Comparison of ENCODE assay signal across 12 cellular contexts in genomic region chr20:59831024-59831900, GRCh38.
DNase-seq lines count a peak whose midpoint lies in the region; ATAC-seq and TF ChIP-seq lines count a peak whose summit lies in the region.
"Had no signal": no experiment of that assay in that cellular context is flagged by ENCODE, and none has a peak within 500 bp of the region (broad histone marks: within the 10 kb centered on the region; RNA-seq: fewer than 3 reads in every experiment).

No MANE protein-coding gene starts in this region.

- DNase-seq in SIG-M5 treated with dmso at 0.1 percent for 504 hours (lab: John Stamatoyannopoulos, UW; ENCODE audit: unreplicated experiment) (peak; percentile 58), SIG-M5 (lab: John Stamatoyannopoulos, UW) (no peak), NCI-H2196 (lab: John Stamatoyannopoulos, UW; ENCODE audit: unreplicated experiment) (peak; percentile 28), hepatic stellate cell (ENCODE audit: low spot score) (peak; percentile 2), stomach (peak; percentile 44)
- DNase-seq in activated CD4-positive, CD25-positive, alpha-beta regulatory T cell (lab: John Stamatoyannopoulos, UW) = no peak
- DNase-seq: activated T-cell treated with anti-CD3 and anti-CD28 coated beads, Interleukin-2, amount 50 U/mL, for 48 hours; nephron progenitor cell had no signal

- no peaks in the 10 kb centered on the region for H3K9me3 ChIP-seq in stomach

- peaks cover 0 to 46% (median 5%) of the 10 kb centered on the region in 3 donors for H3K27me3 ChIP-seq in stomach

- no peak for TF ChIP-seq EP300 in stomach (IDR thresholded peaks at IDR 0.05)

- H3K36me3 ChIP-seq in stomach = no peaks in the 10 kb centered on the region

- no peak overlapping the region for H3K27ac ChIP-seq in stomach

- intact Hi-C loops in stomach (cut with DNase I; ENCODE audit: low total_unique reads) = no loop called here

- TF ChIP-seq POLR2A in stomach (IDR thresholded peaks at IDR 0.05) = no peak

- no peak overlapping the region for H3K4me3 ChIP-seq in stomach

- peaks cover 6 to 16% (median 9%) of the 10 kb centered on the region in 4 donors for H3K4me1 ChIP-seq in stomach

- 59 to 67% (median 63%) methylated on average over 22 to 23 of the region's 23 CpGs for WGBS in stomach, 5 donors

- TF ChIP-seq CTCF in stomach (IDR thresholded peaks at IDR 0.05) = no peak

- no peak for ATAC-seq in HG03520 (IDR thresholded peaks at IDR 0.05; ENCODE audit: unreplicated experiment)
- ATAC-seq in HG02852 (IDR thresholded peaks at IDR 0.05; ENCODE audit: unreplicated experiment) = no peak
- ATAC-seq: HCT116; stimulated activated effector memory CD8-positive, alpha-beta T cell treated with anti-CD3 and anti-CD28 coated beads, Interleukin-12 subunit alpha, Interleukin-12 subunit beta, amount 100 ng/mL, for 72 hours had no signal

Comparison
In these comparisons a context has a peak if more than half of its experiments do, and no peak if none do; other contexts are left out.
1. DNase-seq: peak in SIG-M5 treated with dmso at 0.1 percent for 504 hours (single experiment), NCI-H2196 (single experiment), hepatic stellate cell (single experiment) and stomach (single experiment); none in SIG-M5 (single experiment) and activated CD4-positive, CD25-positive, alpha-beta regulatory T cell (0 of 4).